In genomic region chr9:34403554-34404380, GRCh38 we compare ENCODE assay signal across 9 cellular contexts. TPM values are rescaled to one million over a fixed set of nuclear protein-coding genes. Genes with fewer than 3 reads are reported as not detected.
DNase-seq lines count a peak whose midpoint lies in the region; ATAC-seq and TF ChIP-seq lines count a peak whose summit lies in the region.
"Had no signal": no experiment of that assay in that cellular context is flagged by ENCODE, and none has a peak within 500 bp of the region (broad histone marks: within the 10 kb centered on the region; RNA-seq: fewer than 3 reads in every experiment).

No MANE protein-coding gene starts in this region.

- H3K36me3 ChIP-seq in esophagus squamous epithelium (peaks cover 10 to 70% (median 13%) of the 10 kb centered on the region in 3 donors), tibial artery (peaks cover 28 to 66% (median 63%) of the 10 kb centered on the region in 3 donors)

- no peak for TF ChIP-seq POLR2A in esophagus squamous epithelium (IDR thresholded peaks at IDR 0.05)

- H3K9me3 ChIP-seq in esophagus squamous epithelium (no peaks in the 10 kb centered on the region), tibial artery (no peaks in the 10 kb centered on the region)

- H3K4me3 ChIP-seq in esophagus squamous epithelium (no peak overlapping the region), tibial artery (no peak overlapping the region)

- peak in 1 of 2 donors; percentile 28 for ATAC-seq in naive B cell (ENCODE audit: low read depth in 2 of 2)
- no peak for ATAC-seq in GM21786 (IDR thresholded peaks at IDR 0.05; ENCODE audit: unreplicated experiment)

- peaks cover 8 to 21% of the 10 kb centered on the region in 2 donors for H3K36me3 Mint-ChIP-seq in naive B cell

- TF ChIP-seq CTCF in C4-2B (conservative IDR thresholded peaks at IDR 0.05) (peak; percentile 96), esophagus squamous epithelium (IDR thresholded peaks at IDR 0.05) (peak; percentile 83 to 98 (median 95)), tibial artery (IDR thresholded peaks at IDR 0.05) (peak; percentile 89 to 91)

- peak; percentile 78 for DNase-seq in HCEC 1CT
- peak; percentile 79 for DNase-seq in NCI-H69 (lab: John Stamatoyannopoulos, UW)
- peak; percentile 42 for DNase-seq in activated T-cell treated with anti-CD3 and anti-CD28 coated beads for 1 hour (ENCODE audit: low read depth)
- DNase-seq in esophagus squamous epithelium (lab: John Stamatoyannopoulos, UW) = no peak
- DNase-seq in naive B cell = peak; percentile 44
- DNase-seq in tibial artery = peak; percentile 72 to 75

- H3K27me3 ChIP-seq in esophagus squamous epithelium (no peaks in the 10 kb centered on the region), tibial artery (no peaks in the 10 kb centered on the region)

- H3K4me1 ChIP-seq in esophagus squamous epithelium = no peaks in the 10 kb centered on the region
- no peaks in the 10 kb centered on the region for H3K4me1 ChIP-seq in tibial artery

- H3K27ac ChIP-seq in C4-2B (no peak overlapping the region), esophagus squamous epithelium (no peak overlapping the region), tibial artery (no peak overlapping the region)

- H3K9me3 Mint-ChIP-seq in naive B cell = no peaks in the 10 kb centered on the region
- H3K9me3 Mint-ChIP-seq: IgD-negative memory B cell had no signal

- intact Hi-C loops in esophagus squamous epithelium (cut with DNase I) = loop anchor here (5.0 to 10.0 kb wide), 2 partner anchors 99 to 181 kb away; partner anchors contain the start of gene CNTFR
- intact Hi-C loops in tibial artery (cut with DNase I; ENCODE audit: low total_unique reads) = loop anchor here (5.0 kb wide), 1 partner anchor 99 kb away; no protein-coding TSS in a partner anchor

- H3K4me1 Mint-ChIP-seq in naive B cell = no peaks in the 10 kb centered on the region

- H3K27ac Mint-ChIP-seq in naive B cell = no peak overlapping the region
- H3K27ac Mint-ChIP-seq: IgD-negative memory B cell had no signal

- no peaks in the 10 kb centered on the region for H3K27me3 Mint-ChIP-seq in naive B cell
- H3K27me3 Mint-ChIP-seq: IgD-negative memory B cell had no signal

- no peak overlapping the region for H3K4me3 Mint-ChIP-seq in naive B cell
- H3K4me3 Mint-ChIP-seq: IgD-negative memory B cell had no signal

RNA-seq across cellular contexts. Expression of gene MYORG, which starts 27.1 kb away (rescaled TPM):
- total RNA-seq in esophagus squamous epithelium = 1 to 10 TPM; 5.3 to 8.8 (median 5.4) TPM
- polyA plus RNA-seq in naive B cell (ENCODE audit: low read depth in 6 of 6) = under 1 TPM in 2 of 6 donors, not detected in 4; 0.08 to 0.25 TPM

RNA-seq across cellular contexts. Expression of gene FAM219A, which starts 54.6 kb away (rescaled TPM):
- 1 to 10 TPM; 4.0 to 7.6 (median 5.2) TPM for total RNA-seq in esophagus squamous epithelium
- 1 to 10 TPM in 3 of 6 donors, under 1 TPM in 3; 0.80 to 1.5 (median 1.1) TPM for polyA plus RNA-seq in naive B cell (ENCODE audit: low read depth in 6 of 6)

RNA-seq across cellular contexts. Expression of gene DNAI1, which starts 54.8 kb away (rescaled TPM):
- total RNA-seq in esophagus squamous epithelium = not detected
- polyA plus RNA-seq in naive B cell (ENCODE audit: low read depth in 6 of 6) = not detected
- polyA plus RNA-seq: IgD-negative memory B cell had no signal
